Comparison of ENCODE assay signal across 10 cellular contexts in genomic region chr9:105007143-105007542, GRCh38.
DNase-seq lines count a peak whose midpoint lies in the region; ATAC-seq and TF ChIP-seq lines count a peak whose summit lies in the region.
"Had no signal": no experiment of that assay in that cellular context is flagged by ENCODE, and none has a peak within 500 bp of the region (broad histone marks: within the 10 kb centered on the region; RNA-seq: fewer than 3 reads in every experiment).

No MANE protein-coding gene starts in this region.

- no peaks in the 10 kb centered on the region for H3K36me3 ChIP-seq in PC-3 (ENCODE audit: low read depth, low read length)
- H3K36me3 ChIP-seq: breast epithelium had no signal

- H2AFZ ChIP-seq in PC-3 (ENCODE audit: low read length): 0 out of 2 replicates have a peak overlapping the region, but pooled peaks have one; percentile 9

- H3K27me3 Mint-ChIP-seq in osteocyte (ENCODE audit: unreplicated experiment): no peaks in the 10 kb centered on the region

- CTCF ChIA-PET in PC-3 (lab: Charles Lee): no interaction called here

- H3K9ac ChIP-seq in PC-3 (ENCODE audit: low read length): peak overlapping the region; percentile 18; the same call in 1 of the 2 replicates

- peak overlapping the region; percentile 69 for H3K27ac ChIP-seq in PC-3 (ENCODE audit: low read length)

- no peaks in the 10 kb centered on the region for H3K79me2 ChIP-seq in PC-3 (ENCODE audit: low read length)

- H3K4me3 ChIP-seq in PC-3 (ENCODE audit: low read length): no peak overlapping the region
- H3K4me3 ChIP-seq: breast epithelium had no signal

- DNase-seq in EL (peak; percentile 86), PC-3 (peak; percentile 72), osteocyte (ENCODE audit: extremely low spot score, unreplicated experiment) (no peak), GOT3 (lab: John Stamatoyannopoulos, UW) (no peak), cerebellar cortex (ENCODE audit: low spot score) (no peak)
- DNase-seq in effector CD4-positive, alpha-beta T cell: no peak
- DNase-seq: NCI-H524 treated with DMSO at 0.1 percent for 48 hours had no signal

- H3F3A ChIP-seq in PC-3 (ENCODE audit: low read length, unreplicated experiment): no peaks in the 10 kb centered on the region

- no peak overlapping the region for H3K4me3 Mint-ChIP-seq in osteocyte (ENCODE audit: unreplicated experiment)

- peak; percentile 85 for ATAC-seq in PC-3
- peak; percentile 97 for ATAC-seq in esophagus mucosa
- ATAC-seq in HG02938 (IDR thresholded peaks at IDR 0.05; ENCODE audit: unreplicated experiment): no peak

- H3K36me3 Mint-ChIP-seq in osteocyte (ENCODE audit: unreplicated experiment): no peaks in the 10 kb centered on the region

- H3K9me3 Mint-ChIP-seq in osteocyte (ENCODE audit: unreplicated experiment): no peaks in the 10 kb centered on the region

- H4K20me1 ChIP-seq in PC-3 (ENCODE audit: low read length): no peaks in the 10 kb centered on the region

- POLR2A ChIA-PET in PC-3 (lab: Charles Lee; ENCODE audit: unreplicated experiment): no interaction called here

- peak overlapping the region; percentile 45; the same call in 1 of the 2 replicates for H3K4me2 ChIP-seq in PC-3 (ENCODE audit: low read length)

- no peaks in the 10 kb centered on the region for H3K9me3 ChIP-seq in PC-3 (ENCODE audit: low read length)
- H3K9me3 ChIP-seq: breast epithelium had no signal

- no TSS peak for BruUV-seq in PC-3 (replicated peaks; lab: Mats Ljungman, UMichigan)

- intact Hi-C loops in PC-3 (cut with micrococcal nuclease): no loop called here

- H3K4me1 Mint-ChIP-seq in osteocyte (ENCODE audit: unreplicated experiment): peaks cover 15% of the 10 kb centered on the region

- no peaks in the 10 kb centered on the region for H3K9me2 ChIP-seq in PC-3 (replicated peaks; ENCODE audit: low read length)

- no peaks in the 10 kb centered on the region for H3K27me3 ChIP-seq in PC-3 (ENCODE audit: low read length)
- H3K27me3 ChIP-seq: breast epithelium had no signal

- H3K27ac Mint-ChIP-seq in osteocyte (ENCODE audit: unreplicated experiment): peak overlapping the region; percentile 70

- TF ChIP-seq CTCF in PC-3 (conservative IDR thresholded peaks at IDR 0.05; ENCODE audit: low read depth, low read length) (no peak), osteocyte (IDR thresholded peaks at IDR 0.05) (no peak)

- peaks cover 17% of the 10 kb centered on the region for H3K4me1 ChIP-seq in PC-3 (ENCODE audit: insufficient read depth, low read length)
- H3K4me1 ChIP-seq: breast epithelium had no signal

Comparison
In these comparisons a context has a peak if more than half of its experiments do, and no peak if none do; other contexts are left out.
1. DNase-seq: peak in EL (single experiment) and PC-3 (single experiment); none in osteocyte (single experiment), GOT3 (single experiment), cerebellar cortex (single experiment) and effector CD4-positive, alpha-beta T cell (single experiment).